ENCODE assay signal across 15 cellular contexts in the genomic region with DNA sequence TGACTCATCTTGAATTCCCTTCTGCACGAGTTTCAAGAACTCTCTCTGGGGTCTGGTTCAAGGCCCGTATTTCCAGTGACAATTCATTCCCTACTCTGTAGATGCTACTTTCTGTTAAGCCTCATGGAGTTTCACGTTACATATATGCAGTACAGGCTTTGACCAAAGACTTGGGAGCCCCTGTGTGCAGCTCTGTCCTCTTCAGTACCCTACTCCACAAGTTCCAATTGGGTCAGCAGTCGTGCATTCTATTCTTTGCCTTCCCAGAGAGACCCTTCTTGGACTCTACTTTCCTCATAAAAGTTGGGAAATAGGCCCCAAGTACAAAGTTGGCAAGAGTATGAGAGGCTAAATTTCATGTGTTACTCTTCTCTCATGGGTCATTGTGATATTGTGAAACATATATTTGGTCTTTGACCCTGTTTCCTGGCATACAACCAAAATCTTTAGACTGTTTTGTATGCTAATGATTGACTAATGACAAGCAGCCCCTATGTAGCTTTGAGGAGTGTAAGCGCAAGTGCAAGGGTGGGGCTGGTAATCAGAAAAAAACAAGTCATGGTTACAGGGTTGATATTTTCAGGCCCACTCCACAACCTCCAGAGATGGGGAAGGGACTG. TPM values are rescaled to one million over a fixed set of nuclear protein-coding genes. Genes with fewer than 3 reads are reported as not detected.
DNase-seq lines count a peak whose midpoint lies in the region; ATAC-seq, FAIRE-seq and TF ChIP-seq lines count a peak whose summit lies in the region.
"Had no signal": no experiment of that assay in that cellular context is flagged by ENCODE, and none has a peak within 500 bp of the region (broad histone marks: within the 10 kb centered on the region; RNA-seq: fewer than 3 reads in every experiment).

No MANE protein-coding gene starts in this region.

- H3K9me3 Mint-ChIP-seq in activated T-helper 17 cell treated with anti-CD3 and anti-CD28 coated beads, Interleukin-2, amount 50 U/mL, for 72 hours = peaks cover 4% of the 10 kb centered on the region
- H3K9me3 Mint-ChIP-seq in CD8-positive, alpha-beta T cell = no peaks in the 10 kb centered on the region
- H3K9me3 Mint-ChIP-seq: CD4-positive, alpha-beta T cell; GM23338 had no signal

- POLR2A ChIA-PET in HepG2 (lab: Yijun Ruan, JAX) = no interaction called here
- POLR2A ChIA-PET in CD8-positive, alpha-beta T cell (lab: Charles Lee) = no interaction called here

- no peaks in the 10 kb centered on the region for H3K27me3 ChIP-seq in HepG2 (ENCODE audit: control insufficient read depth in 1 of 2, insufficient read depth in 2 of 2, low read length in 2 of 2)
- no peaks in the 10 kb centered on the region for H3K27me3 ChIP-seq in CD8-positive, alpha-beta T cell (ENCODE audit: insufficient read depth, low read length)

- H3K4me2 ChIP-seq in HepG2 (ENCODE audit: low read depth, low read length) = peak overlapping the region; percentile 37; the same call in 1 of the 2 replicates
- H3K4me2 ChIP-seq: GM23338 had no signal

- H4K20me1 ChIP-seq in HepG2 (ENCODE audit: insufficient read depth, low read length) = no peaks in the 10 kb centered on the region

- in situ Hi-C loops in HepG2 (cut with HindIII; ENCODE audit: extremely low pct_ligation_motif_present, low pct_unique_long_range_greater_than_20kb) = no loop called here

- H3K79me2 ChIP-seq in HepG2 (ENCODE audit: insufficient read depth, low read length) = no peaks in the 10 kb centered on the region

- intact Hi-C loops in HepG2 (cut with micrococcal nuclease; ENCODE audit: unreplicated experiment) = no loop called here
- intact Hi-C loops in sciatic nerve (cut with DNase I) = no loop called here
- intact Hi-C loops in lower leg skin (cut with DNase I; ENCODE audit: low total_unique reads) = no loop called here
- intact Hi-C loops in CD8-positive, alpha-beta T cell (cut with DNase I, micrococcal nuclease) = no loop called here

- H3K9me3 ChIP-seq in HepG2 (ENCODE audit: low read length) = no peaks in the 10 kb centered on the region
- H3K9me3 ChIP-seq in CD8-positive, alpha-beta T cell (ENCODE audit: low read length) = no peaks in the 10 kb centered on the region

- TF ChIP-seq EP300 in HepG2 (IDR thresholded peaks at IDR 0.05; ENCODE audit: low read depth in 2 of 2, low read length in 2 of 2) (no peak), HepG2 (CRISPR knock-in tag; IDR thresholded peaks at IDR 0.05; ENCODE audit: borderline replicate concordance) (no peak)

- 0 out of 6 replicates have a peak overlapping the region, but pooled peaks of 1 of the 3 experiments have one; percentile 13 for H3K4me3 ChIP-seq in HepG2 (replicated peaks in 1 of 3; ENCODE audit: insufficient read depth in 1 of 3, low read depth in 2 of 3, low read length in 3 of 3)
- no peak overlapping the region for H3K4me3 ChIP-seq in lower leg skin (ENCODE audit: low read depth, poor library complexity, severe bottlenecking)
- no peak overlapping the region for H3K4me3 ChIP-seq in CD8-positive, alpha-beta T cell (ENCODE audit: low read depth, low read length)
- H3K4me3 ChIP-seq: GM23338 had no signal

- ATAC-seq in HepG2 = peak; percentile 85
- peak; percentile 25 for ATAC-seq in sciatic nerve
- no peak for ATAC-seq in activated T-helper 17 cell treated with anti-CD3 and anti-CD28 coated beads, Interleukin-2, amount 50 U/mL, for 72 hours (replicated peaks)
- no peak for ATAC-seq in CD8-positive, alpha-beta T cell
- ATAC-seq: GM23338 had no signal

- CTCF ChIA-PET in HepG2 (lab: Yijun Ruan, JAX; ENCODE audit: low intra/inter-chr PET ratio, low total read pairs) = no interaction called here
- CTCF ChIA-PET in CD8-positive, alpha-beta T cell (lab: Charles Lee) = no interaction called here

- no peaks in the 10 kb centered on the region for H3K36me3 Mint-ChIP-seq in activated T-helper 17 cell treated with anti-CD3 and anti-CD28 coated beads, Interleukin-2, amount 50 U/mL, for 72 hours (ENCODE audit: low read depth)
- no peaks in the 10 kb centered on the region for H3K36me3 Mint-ChIP-seq in CD8-positive, alpha-beta T cell

- H3K9ac ChIP-seq in HepG2 (ENCODE audit: insufficient read depth, low read depth, low read length) = no peak overlapping the region

- no TSS peak for BruUV-seq in HepG2 (replicated peaks; lab: Mats Ljungman, UMichigan)

- H3K4me1 ChIP-seq in HepG2 (ENCODE audit: insufficient read depth, low read length) = peaks cover 21% of the 10 kb centered on the region
- H3K4me1 ChIP-seq in CD8-positive, alpha-beta T cell (ENCODE audit: insufficient read depth, low read length) = no peaks in the 10 kb centered on the region

- no peak overlapping the region for H3K4me3 Mint-ChIP-seq in activated T-helper 17 cell treated with anti-CD3 and anti-CD28 coated beads, Interleukin-2, amount 50 U/mL, for 72 hours
- H3K4me3 Mint-ChIP-seq in CD8-positive, alpha-beta T cell = no peak overlapping the region
- H3K4me3 Mint-ChIP-seq: CD4-positive, alpha-beta T cell; GM23338 had no signal

- peak; percentile 59 for DNase-seq in HuH-7.5 (ENCODE audit: low spot score)
- peak; percentile 58 for DNase-seq in HepG2 (ENCODE audit: low spot score)
- DNase-seq in sciatic nerve (ENCODE audit: low spot score) = no peak
- no peak for DNase-seq in lower leg skin (ENCODE audit: low spot score in 2 of 2)
- DNase-seq in CD8-positive, alpha-beta T cell = no peak
- DNase-seq: CD4-positive, alpha-beta T cell; DMS153; DMS79 treated with DMSO at 0.1 percent for 48 hours; GF-D8; HCEC 1CT had no signal

- TF ChIP-seq CTCF in HepG2 (CRISPR knock-in tag; IDR thresholded peaks at IDR 0.05) = no peak
- no peak for TF ChIP-seq CTCF in lower leg skin (IDR thresholded peaks at IDR 0.05)
- TF ChIP-seq CTCF in CD8-positive, alpha-beta T cell (IDR thresholded peaks at IDR 0.05) = no peak

- WGBS in HepG2 (ENCODE audit: low lambda C conversion rate) = 13% methylated on average over 5 of the region's 5 CpGs
- WGBS in lower leg skin, 2 donors = 91 to 93% methylated on average over 5 of the region's 5 CpGs

- no peaks in the 10 kb centered on the region for H3K4me1 Mint-ChIP-seq in activated T-helper 17 cell treated with anti-CD3 and anti-CD28 coated beads, Interleukin-2, amount 50 U/mL, for 72 hours
- H3K4me1 Mint-ChIP-seq in CD8-positive, alpha-beta T cell (ENCODE audit: low read depth) = no peaks in the 10 kb centered on the region
- H3K4me1 Mint-ChIP-seq: GM23338 had no signal

- TF ChIP-seq POLR2A in HepG2 (IDR thresholded peaks at IDR 0.05; ENCODE audit: insufficient read depth in 1 of 2, low read depth in 2 of 2, low read length in 2 of 2) (no peak), lower leg skin (IDR thresholded peaks at IDR 0.05) (no peak)

- FAIRE-seq in HepG2 (lab: Jason Lieb, UNC) = no peak
- FAIRE-seq: H54 had no signal

- TF ChIP-seq RAD21 in HepG2 (CRISPR knock-in tag; IDR thresholded peaks at IDR 0.05) = no peak

- no peaks in the 10 kb centered on the region for H3K27me3 Mint-ChIP-seq in activated T-helper 17 cell treated with anti-CD3 and anti-CD28 coated beads, Interleukin-2, amount 50 U/mL, for 72 hours
- peaks cover 3% of the 10 kb centered on the region for H3K27me3 Mint-ChIP-seq in CD8-positive, alpha-beta T cell (ENCODE audit: low read depth)

- H3K27ac Mint-ChIP-seq in activated T-helper 17 cell treated with anti-CD3 and anti-CD28 coated beads, Interleukin-2, amount 50 U/mL, for 72 hours = no peak overlapping the region
- no peak overlapping the region for H3K27ac Mint-ChIP-seq in CD8-positive, alpha-beta T cell
- H3K27ac Mint-ChIP-seq: CD4-positive, alpha-beta T cell; GM23338 had no signal

- no peak overlapping the region for H2AFZ ChIP-seq in HepG2 (ENCODE audit: low read length)
- H2AFZ ChIP-seq: GM23338 had no signal

- no peak overlapping the region for H3K27ac ChIP-seq in HepG2 (ENCODE audit: extremely low read length, insufficient read depth, low read length)
- no peak overlapping the region for H3K27ac ChIP-seq in CD8-positive, alpha-beta T cell (ENCODE audit: low read depth, low read length)
- H3K27ac ChIP-seq: C4-2B had no signal

- H3K36me3 ChIP-seq in HepG2 (replicated peaks in 1 of 2; ENCODE audit: control insufficient read depth in 1 of 2, insufficient read depth in 2 of 2, low read length in 2 of 2) = no peaks in the 10 kb centered on the region
- no peaks in the 10 kb centered on the region for H3K36me3 ChIP-seq in CD8-positive, alpha-beta T cell (ENCODE audit: insufficient read depth, low read length)

RNA-seq across cellular contexts. Expression of gene CCDC50, which starts 15.0 kb away (rescaled TPM):
- total RNA-seq in HepG2 (2016; rRNA removed; fragmentation: Illumina TruSeq; extraction: Trizol) (66.4 and 84.6 TPM in 2 replicates), sciatic nerve (64.7 TPM), lower leg skin (10 to 100 TPM; 27.8 to 58.7 (median 34.5) TPM)
- total RNA-seq in HepG2 (2016; cell fraction: cytosol; rRNA removed; fragmentation: Illumina TruSeq; extraction: Trizol; ENCODE audit: low read depth) = 64.1 and 70.2 TPM in 2 replicates
- 64.3 and 82.0 TPM in 2 replicates for total RNA-seq in HepG2 (2016; cell fraction: insoluble cytoplasmic fraction; rRNA removed; fragmentation: Illumina TruSeq; extraction: Trizol)
- total RNA-seq in HepG2 (2016; cell fraction: membrane; rRNA removed; fragmentation: Illumina TruSeq; extraction: Trizol) = 93.5 and 98.5 TPM in 2 replicates
- 42.1 and 53.1 TPM in 2 replicates for total RNA-seq in HepG2 (2016; cell fraction: nucleus; rRNA removed; fragmentation: Illumina TruSeq; extraction: Trizol)
- polyA plus RNA-seq in HepG2 (2011; rRNA removed) = 42.8 and 47.6 TPM in 2 replicates
- polyA plus RNA-seq in HepG2 (2011; cell fraction: cytosol; rRNA removed) = 36.3 and 39.4 TPM in 2 replicates
- 30.4 and 34.1 TPM in 2 replicates for polyA plus RNA-seq in HepG2 (2011; cell fraction: nucleus; rRNA removed)
- polyA plus RNA-seq in HepG2 (2012) = 57.1 and 80.5 TPM in 2 replicates
- 73.6 and 85.5 TPM in 2 replicates for polyA plus RNA-seq in HepG2 (2016; cell fraction: cytosol; fragmentation: Illumina TruSeq; extraction: Trizol; ENCODE audit: low read depth)
- 81.6 and 82.7 TPM in 2 replicates for polyA plus RNA-seq in HepG2 (2016; cell fraction: insoluble cytoplasmic fraction; fragmentation: Illumina TruSeq; extraction: Trizol; ENCODE audit: low read depth)
- polyA plus RNA-seq in HepG2 (2016; cell fraction: membrane; fragmentation: Illumina TruSeq; extraction: Trizol; ENCODE audit: low read depth) = 79.3 and 86.2 TPM in 2 replicates
- 44.8 and 45.2 TPM in 2 replicates for polyA plus RNA-seq in HepG2 (2016; cell fraction: nucleus; fragmentation: Illumina TruSeq; extraction: Trizol; ENCODE audit: insufficient read depth, low read depth)
- 36.4 and 43.0 TPM in 2 replicates for polyA minus RNA-seq in HepG2 (2011; rRNA and poly(A)+ RNA removed; ENCODE audit: low replicate concordance)
- polyA minus RNA-seq in HepG2 (2011; cell fraction: cytosol; rRNA and poly(A)+ RNA removed) = 45.0 and 52.9 TPM in 2 replicates
- polyA minus RNA-seq in HepG2 (2011; cell fraction: nucleus; rRNA and poly(A)+ RNA removed) = 135 and 139 TPM in 2 replicates
- total RNA-seq in activated T-helper 17 cell treated with anti-CD3 and anti-CD28 coated beads, Interleukin-2, amount 50 U/mL, for 72 hours = 10 to 100 TPM; 12.6 to 14.6 TPM
- 1 to 10 TPM; 5.6 to 7.1 TPM for total RNA-seq in CD8-positive, alpha-beta T cell

RNA-seq across cellular contexts. Expression of gene UTS2B, which starts 16.1 kb away (rescaled TPM):
- 0.46 TPM in 1 of 2 replicates, not detected in the other for total RNA-seq in HepG2 (2016; rRNA removed; fragmentation: Illumina TruSeq; extraction: Trizol)
- 0.71 and 1.1 TPM in 2 replicates for total RNA-seq in HepG2 (2016; cell fraction: cytosol; rRNA removed; fragmentation: Illumina TruSeq; extraction: Trizol; ENCODE audit: low read depth)
- total RNA-seq in HepG2 (2016; cell fraction: insoluble cytoplasmic fraction; rRNA removed; fragmentation: Illumina TruSeq; extraction: Trizol) = 0.37 TPM in 1 of 2 replicates, not detected in the other
- 0.49 and 0.83 TPM in 2 replicates for total RNA-seq in HepG2 (2016; cell fraction: membrane; rRNA removed; fragmentation: Illumina TruSeq; extraction: Trizol)
- total RNA-seq in HepG2 (2016; cell fraction: nucleus; rRNA removed; fragmentation: Illumina TruSeq; extraction: Trizol) = 1.1 and 1.6 TPM in 2 replicates
- polyA plus RNA-seq in HepG2 (2011; rRNA removed) = 0.03 and 0.14 TPM in 2 replicates
- 0.04 and 0.09 TPM in 2 replicates for polyA plus RNA-seq in HepG2 (2011; cell fraction: cytosol; rRNA removed)
- not detected in 2 replicates for polyA plus RNA-seq in HepG2 (2011; cell fraction: nucleus; rRNA removed)
- polyA plus RNA-seq in HepG2 (2012) = 0.42 TPM in 1 of 2 replicates, not detected in the other
- 0.34 TPM in 1 of 2 replicates, not detected in the other for polyA plus RNA-seq in HepG2 (2016; cell fraction: cytosol; fragmentation: Illumina TruSeq; extraction: Trizol; ENCODE audit: low read depth)
- polyA plus RNA-seq in HepG2 (2016; cell fraction: insoluble cytoplasmic fraction; fragmentation: Illumina TruSeq; extraction: Trizol; ENCODE audit: low read depth) = not detected in 2 replicates
- not detected in 2 replicates for polyA plus RNA-seq in HepG2 (2016; cell fraction: membrane; fragmentation: Illumina TruSeq; extraction: Trizol; ENCODE audit: low read depth)
- polyA plus RNA-seq in HepG2 (2016; cell fraction: nucleus; fragmentation: Illumina TruSeq; extraction: Trizol; ENCODE audit: insufficient read depth, low read depth) = not detected in 2 replicates
- polyA minus RNA-seq in HepG2 (2011; rRNA and poly(A)+ RNA removed; ENCODE audit: low replicate concordance) = 0.32 and 1.1 TPM in 2 replicates
- polyA minus RNA-seq in HepG2 (2011; cell fraction: cytosol; rRNA and poly(A)+ RNA removed) = 1.1 TPM in 1 of 2 replicates, not detected in the other
- 3.4 and 3.6 TPM in 2 replicates for polyA minus RNA-seq in HepG2 (2011; cell fraction: nucleus; rRNA and poly(A)+ RNA removed)
- 0.89 TPM for total RNA-seq in sciatic nerve
- total RNA-seq in lower leg skin = not detected
- not detected for total RNA-seq in activated T-helper 17 cell treated with anti-CD3 and anti-CD28 coated beads, Interleukin-2, amount 50 U/mL, for 72 hours
- not detected for total RNA-seq in CD8-positive, alpha-beta T cell
- total RNA-seq: A172; CD4-positive, alpha-beta T cell; GM23338 had no signal

Comparison
In these comparisons a context has a peak if more than half of its experiments do, and no peak if none do; other contexts are left out.
1. DNase-seq: peak in HuH-7.5 (single experiment) and HepG2 (single experiment); none in sciatic nerve (single experiment), lower leg skin (0 of 2) and CD8-positive, alpha-beta T cell (0 of 7).
2. ATAC-seq: peak in HepG2 (single experiment) and sciatic nerve (single experiment); none in activated T-helper 17 cell treated with anti-CD3 and anti-CD28 coated beads, Interleukin-2, amount 50 U/mL, for 72 hours (single experiment) and CD8-positive, alpha-beta T cell (single experiment).